In the genomic region with DNA sequence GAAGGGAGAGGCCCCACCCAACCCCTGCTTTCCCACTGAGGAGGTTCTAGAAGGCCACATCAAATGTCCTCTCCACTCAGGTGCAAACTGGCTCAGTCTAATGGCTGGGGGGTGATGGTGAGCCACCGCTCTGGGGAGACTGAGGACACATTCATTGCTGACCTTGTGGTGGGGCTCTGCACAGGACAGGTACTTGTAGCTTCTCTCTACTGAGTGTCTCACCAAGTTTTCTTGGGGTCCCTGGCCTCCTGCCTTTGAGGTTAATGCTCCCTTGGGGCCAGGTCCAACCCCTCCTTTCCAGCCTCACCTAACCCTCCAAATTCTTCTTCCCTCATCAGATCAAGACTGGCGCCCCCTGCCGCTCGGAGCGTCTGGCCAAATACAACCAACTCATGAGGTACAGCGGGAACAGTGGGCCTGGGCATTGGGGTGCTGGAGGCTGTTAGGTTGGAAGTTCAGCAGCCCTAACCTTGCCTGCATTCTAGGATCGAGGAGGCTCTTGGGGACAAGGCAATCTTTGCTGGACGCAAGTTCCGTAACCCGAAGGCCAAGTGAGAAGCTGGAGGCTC, we compare ENCODE assay signal across 1 cellular context.
TF ChIP-seq lines count a peak whose summit lies in the region.

No MANE protein-coding gene starts in this region.

TF ChIP-seq in H1, 55 proteins besides CTCF, POLR2A, EP300 and RAD21:
- no peak for TF ChIP-seq SIRT6 (IDR thresholded peaks at IDR 0.05; ENCODE audit: low read length)
- no peak for TF ChIP-seq POLR2AphosphoS5 (IDR thresholded peaks at IDR 0.05; ENCODE audit: low read depth, low read length)
- TF ChIP-seq CREB1 (IDR thresholded peaks at IDR 0.05) = peak; percentile 25; the same call in 1 of the 2 replicates
